Comparison of ENCODE assay signal across 27 cellular contexts in the genomic region with DNA sequence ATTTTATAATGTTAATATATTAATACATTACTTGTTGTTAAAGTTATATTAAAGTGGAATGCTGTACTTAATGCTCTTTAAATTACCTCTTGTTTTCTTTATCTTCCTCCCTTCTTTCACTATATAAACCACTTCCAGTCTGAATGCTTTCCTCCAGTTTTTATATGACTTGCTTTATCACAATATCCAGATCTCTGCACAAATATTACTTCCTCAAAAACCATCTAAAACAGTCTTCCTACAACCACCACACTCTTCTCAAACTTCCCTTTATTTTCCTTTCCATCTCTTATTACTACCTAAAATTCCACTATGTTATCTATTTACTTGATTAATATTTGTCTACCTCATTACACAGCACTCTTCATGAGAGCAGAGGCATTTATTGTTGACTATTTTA.
"Had no signal": no experiment of that assay in that cellular context is flagged by ENCODE, and none has a peak within 500 bp of the region (broad histone marks: within the 10 kb centered on the region; RNA-seq: fewer than 3 reads in every experiment).

No MANE protein-coding gene starts in this region.

- H3K79me2 ChIP-seq: hepatocyte had no signal

- H3K4me3 ChIP-seq: gastrocnemius medialis, hepatocyte, mucosa of descending colon, right atrium auricular region, stomach, thyroid gland, upper lobe of left lung had no signal

- H2AFZ ChIP-seq: hepatocyte had no signal

- H3K27me3 ChIP-seq: gastrocnemius medialis, hepatocyte, right atrium auricular region, stomach, thyroid gland, upper lobe of left lung had no signal

- H3K36me3 ChIP-seq: gastrocnemius medialis, right atrium auricular region, stomach, thyroid gland, upper lobe of left lung had no signal

- H3K4me1 Mint-ChIP-seq: activated B cell treated with CpG ODN at 0.5 μM for 24 hours; activated naive CD4-positive, alpha-beta T cell treated with anti-CD3 and anti-CD28 coated beads, Interleukin-2, amount 50 U/mL, for 24 hours; activated naive CD8-positive, alpha-beta T cell treated with anti-CD3 and anti-CD28 coated beads, Interleukin-2, amount 50 U/mL, for 24 hours; activated T-helper 17 cell treated with anti-CD3 and anti-CD28 coated beads, Interleukin-2, amount 50 U/mL, for 72 hours; stimulated activated naive B cell treated with anti-CD40 and anti-IgM and Interleukin-4, amounts not matched to agents 10 μg/mL and 1 μg/mL and 100 μg/mL, for 72 hours had no signal

- H3K27me3 Mint-ChIP-seq: activated B cell treated with CpG ODN at 0.5 μM for 24 hours; activated CD8-positive, alpha-beta T cell treated with anti-CD3 and anti-CD28 coated beads for 36 hours; activated naive CD4-positive, alpha-beta T cell treated with anti-CD3 and anti-CD28 coated beads, Interleukin-2, amount 50 U/mL, for 24 hours; activated naive CD8-positive, alpha-beta T cell treated with anti-CD3 and anti-CD28 coated beads, Interleukin-2, amount 50 U/mL, for 24 hours; activated T-helper 17 cell treated with anti-CD3 and anti-CD28 coated beads, Interleukin-2, amount 50 U/mL, for 72 hours; effector memory CD8-positive, alpha-beta T cell; natural killer cell treated with Interleukin-12 subunit alpha and Interleukin-12 subunit beta and Interleukin-15 and Interleukin-18, amount 100 ng/mL, for 72 hours; stimulated activated naive B cell treated with anti-CD40 and anti-IgM and Interleukin-4, amounts not matched to agents 10 μg/mL and 1 μg/mL and 100 μg/mL, for 72 hours had no signal

- H3K4me2 ChIP-seq: hepatocyte had no signal

- H3K4me1 ChIP-seq: gastrocnemius medialis, right atrium auricular region, stomach, thyroid gland, upper lobe of left lung had no signal

- H3K9me3 Mint-ChIP-seq: activated B cell treated with CpG ODN at 0.5 μM for 24 hours; activated naive CD8-positive, alpha-beta T cell treated with anti-CD3 and anti-CD28 coated beads, Interleukin-2, amount 50 U/mL, for 24 hours; activated T-cell treated with anti-CD3 and anti-CD28 coated beads, Interleukin-2, amount 50 U/mL, for 4 hours had no signal

- H3K27ac Mint-ChIP-seq: activated B cell treated with CpG ODN at 0.5 μM for 24 hours; activated CD8-positive, alpha-beta T cell treated with anti-CD3 and anti-CD28 coated beads for 36 hours; activated naive CD4-positive, alpha-beta T cell treated with anti-CD3 and anti-CD28 coated beads, Interleukin-2, amount 50 U/mL, for 24 hours; activated naive CD8-positive, alpha-beta T cell treated with anti-CD3 and anti-CD28 coated beads, Interleukin-2, amount 50 U/mL, for 24 hours; activated T-helper 17 cell treated with anti-CD3 and anti-CD28 coated beads, Interleukin-2, amount 50 U/mL, for 72 hours; effector memory CD8-positive, alpha-beta T cell; natural killer cell treated with Interleukin-12 subunit alpha and Interleukin-12 subunit beta and Interleukin-15 and Interleukin-18, amount 100 ng/mL, for 72 hours; stimulated activated naive B cell treated with anti-CD40 and anti-IgM and Interleukin-4, amounts not matched to agents 10 μg/mL and 1 μg/mL and 100 μg/mL, for 72 hours had no signal

- H3K9me3 ChIP-seq: gastrocnemius medialis, right atrium auricular region, thyroid gland, upper lobe of left lung had no signal

- DNase-seq: activated B cell treated with CpG ODN at 0.5 μM for 24 hours; activated CD4-positive, alpha-beta T cell treated with anti-CD3 and anti-CD28 coated beads, Interleukin-2, amount 50 U/mL, for 1 hour; activated CD8-positive, alpha-beta T cell treated with anti-CD3 and anti-CD28 coated beads for 36 hours; activated gamma-delta T cell treated with Interleukin-2 at 50 U/mL for 16 hours; activated naive CD8-positive, alpha-beta T cell treated with anti-CD3 and anti-CD28 coated beads, Interleukin-2, amount 50 U/mL, for 24 hours; activated T-cell treated with anti-CD3 and anti-CD28 coated beads, Interleukin-2, amount 50 U/mL, for 4 hours; amygdala; caudate nucleus; cortex of kidney; effector memory CD8-positive, alpha-beta T cell; erythroblast; gastrocnemius medialis; glutamatergic neuron; left cardiac atrium; left ventricle myocardium superior; mucosa of descending colon; stimulated activated CD4-positive, alpha-beta T cell treated with anti-CD3 and anti-CD28 coated beads, Interleukin-15, amount 100 ng/mL, for 24 hours; stimulated activated CD4-positive, alpha-beta T cell treated with anti-CD3 and anti-CD28 coated beads, Interleukin-2, amount 100 ng/mL, for 24 hours; stimulated activated naive B cell treated with anti-CD40 and anti-IgM and Interleukin-4, amounts not matched to agents 10 μg/mL and 1 μg/mL and 100 μg/mL, for 72 hours; stomach; thyroid gland; upper lobe of left lung had no signal

- H3K36me3 Mint-ChIP-seq: activated naive CD4-positive, alpha-beta T cell treated with anti-CD3 and anti-CD28 coated beads, Interleukin-2, amount 50 U/mL, for 24 hours; stimulated activated naive B cell treated with anti-CD40 and anti-IgM and Interleukin-4, amounts not matched to agents 10 μg/mL and 1 μg/mL and 100 μg/mL, for 72 hours had no signal

- H3K4me3 Mint-ChIP-seq: activated B cell treated with CpG ODN at 0.5 μM for 24 hours; activated CD8-positive, alpha-beta T cell treated with anti-CD3 and anti-CD28 coated beads for 36 hours; activated naive CD4-positive, alpha-beta T cell treated with anti-CD3 and anti-CD28 coated beads, Interleukin-2, amount 50 U/mL, for 24 hours; activated naive CD8-positive, alpha-beta T cell treated with anti-CD3 and anti-CD28 coated beads, Interleukin-2, amount 50 U/mL, for 24 hours; activated T-cell treated with anti-CD3 and anti-CD28 coated beads, Interleukin-2, amount 50 U/mL, for 4 hours; activated T-helper 17 cell treated with anti-CD3 and anti-CD28 coated beads, Interleukin-2, amount 50 U/mL, for 72 hours; effector memory CD8-positive, alpha-beta T cell; natural killer cell treated with Interleukin-12 subunit alpha and Interleukin-12 subunit beta and Interleukin-15 and Interleukin-18, amount 100 ng/mL, for 72 hours; stimulated activated naive B cell treated with anti-CD40 and anti-IgM and Interleukin-4, amounts not matched to agents 10 μg/mL and 1 μg/mL and 100 μg/mL, for 72 hours had no signal
